In genomic region chr19:14497347-14497921, GRCh38 we compare ENCODE assay signal across 8 cellular contexts. TPM values are rescaled to one million over a fixed set of nuclear protein-coding genes. Genes with fewer than 3 reads are reported as not detected.
A peak's percentile ranks its signal among the peaks of the same experiment; 100 is the strongest.
DNase-seq lines count a peak whose midpoint lies in the region; ATAC-seq, FAIRE-seq and TF ChIP-seq lines count a peak whose summit lies in the region.

No MANE protein-coding gene starts in this region.

- peaks cover 14% of the 10 kb centered on the region for H3K36me3 Mint-ChIP-seq in CD4-positive, alpha-beta T cell (ENCODE audit: low read depth)

- no peak for ATAC-seq in CD4-positive, alpha-beta T cell (ENCODE audit: poor library complexity)

- no peak overlapping the region for H3K4me3 ChIP-seq in esophagus muscularis mucosa

- peaks cover 25 to 50% (median 42%) of the 10 kb centered on the region in 4 donors for H3K4me1 ChIP-seq in esophagus muscularis mucosa

- intact Hi-C loops in CD4-positive, alpha-beta T cell (cut with DNase I, micrococcal nuclease) = loop anchor here in 1 of 2 experiments (10.0 kb wide), 1 partner anchor 187 kb away; no protein-coding TSS in a partner anchor
- intact Hi-C loops in esophagus muscularis mucosa (cut with DNase I) (no loop called here), posterior vena cava (cut with DNase I) (no loop called here)

- H3K27me3 Mint-ChIP-seq in CD4-positive, alpha-beta T cell = no peaks in the 10 kb centered on the region

- H3K9me3 ChIP-seq in CD4-positive, alpha-beta T cell (ENCODE audit: control insufficient read depth, low read length) = no peaks in the 10 kb centered on the region
- H3K9me3 ChIP-seq in esophagus muscularis mucosa = no peaks in the 10 kb centered on the region

- DNase-seq in CD4-positive, alpha-beta T cell = no peak
- DNase-seq in NCI-H69 (lab: John Stamatoyannopoulos, UW) = peak; percentile 51
- DNase-seq in esophagus muscularis mucosa (ENCODE audit: extremely low spot score) = no peak
- DNase-seq in nucleus accumbens (lab: John Stamatoyannopoulos, UW) = peak in 49 of 56 donors; percentile 19 to 79 (median 59)
- no peak for DNase-seq in GM12892 (ENCODE audit: insufficient read length)
- no peak for DNase-seq in SKM-1 treated with dmso at 0.1 percent for 144 hours (lab: John Stamatoyannopoulos, UW; ENCODE audit: unreplicated experiment)
- DNase-seq in NCI-H128 (lab: John Stamatoyannopoulos, UW; ENCODE audit: unreplicated experiment) = no peak
- DNase-seq in posterior vena cava (ENCODE audit: low spot score) = no peak

- no peak overlapping the region for H3K27ac ChIP-seq in CD4-positive, alpha-beta T cell (ENCODE audit: low read depth, low read length)
- peak overlapping the region; percentile 78 to 84 (median 82) for H3K27ac ChIP-seq in esophagus muscularis mucosa (replicated peaks in 1 of 4)

- H3K27ac Mint-ChIP-seq in CD4-positive, alpha-beta T cell = no peak overlapping the region

- 70% methylated on average over 2 of the region's 4 CpGs for WGBS in esophagus muscularis mucosa

- no peak for FAIRE-seq in GM12892 (lab: Jason Lieb, UNC)

- no peak for TF ChIP-seq EP300 in esophagus muscularis mucosa (IDR thresholded peaks at IDR 0.05)

- POLR2A ChIA-PET in CD4-positive, alpha-beta T cell (lab: Charles Lee) = interaction anchor here (1.1 to 6.0 kb wide), 4 partner anchors 8 to 545 kb away, joined by 3 to 70 read pairs (median 28); partner anchors contain the start of genes DCAF15 and DNAJB1

- TF ChIP-seq POLR2A in esophagus muscularis mucosa (IDR thresholded peaks at IDR 0.05; ENCODE audit: low read depth) (no peak), GM12892 (IDR thresholded peaks at IDR 0.05; ENCODE audit: low read depth, low read length) (no peak)

- CTCF ChIA-PET in CD4-positive, alpha-beta T cell (lab: Charles Lee) = interaction anchor here (0.8 to 2.3 kb wide), 3 partner anchors 11 to 54 kb away, joined by 3 to 6 read pairs (median 3); no protein-coding TSS in a partner anchor

- no peaks in the 10 kb centered on the region for H3K9me3 Mint-ChIP-seq in CD4-positive, alpha-beta T cell

- peaks cover 0 to 7% (median 3%) of the 10 kb centered on the region in 4 donors for H3K36me3 ChIP-seq in esophagus muscularis mucosa

- H3K4me1 Mint-ChIP-seq in CD4-positive, alpha-beta T cell (ENCODE audit: low read depth) = peaks cover 41% of the 10 kb centered on the region

- H3K27me3 ChIP-seq in CD4-positive, alpha-beta T cell (ENCODE audit: control insufficient read depth, insufficient read depth, low read length) = no peaks in the 10 kb centered on the region
- no peaks in the 10 kb centered on the region for H3K27me3 ChIP-seq in esophagus muscularis mucosa

- H3K4me3 Mint-ChIP-seq in CD4-positive, alpha-beta T cell = peak overlapping the region; percentile 86

- TF ChIP-seq CTCF in CD4-positive, alpha-beta T cell (IDR thresholded peaks at IDR 0.05) = no peak
- no peak for TF ChIP-seq CTCF in esophagus muscularis mucosa (IDR thresholded peaks at IDR 0.05)

RNA-seq across cellular contexts. Expression of gene GIPC1, which starts 1.5 kb away (rescaled TPM):
- total RNA-seq in CD4-positive, alpha-beta T cell = 10 to 100 TPM; 17.8 to 21.0 TPM
- total RNA-seq in esophagus muscularis mucosa (100 to 1,000 TPM in 3 of 4 donors, 10 to 100 TPM in 1; 88.5 to 138 (median 108) TPM), posterior vena cava (10 to 100 TPM; 43.5 to 46.1 TPM)
- polyA plus RNA-seq in GM12892 (2012; ENCODE audit: missing spikeins) = 7.0 TPM

RNA-seq across cellular contexts. Expression of gene DNAJB1, which starts 20.8 kb away (rescaled TPM):
- total RNA-seq in CD4-positive, alpha-beta T cell = 100 to 1,000 TPM; 666 to 672 TPM
- total RNA-seq in esophagus muscularis mucosa (100 to 1,000 TPM in 1 of 4 donors, 10 to 100 TPM in 3; 50.3 to 102 (median 86.3) TPM), posterior vena cava (10 to 100 TPM; 56.2 to 63.2 TPM)
- 23.8 TPM for polyA plus RNA-seq in GM12892 (2012; ENCODE audit: missing spikeins)

RNA-seq across cellular contexts. Expression of gene PTGER1, which starts 22.3 kb away (rescaled TPM):
- not detected for total RNA-seq in CD4-positive, alpha-beta T cell
- total RNA-seq in esophagus muscularis mucosa (1 to 10 TPM in 2 of 4 donors, under 1 TPM in 1, not detected in 1; 0.80 to 1.8 (median 1.3) TPM), posterior vena cava (1 to 10 TPM in 1 of 2 donors, under 1 TPM in 1; 0.95 to 1.6 TPM)
- not detected for polyA plus RNA-seq in GM12892 (2012; ENCODE audit: missing spikeins)

RNA-seq across cellular contexts. Expression of gene TECR, which starts 32.0 kb away (rescaled TPM):
- total RNA-seq in CD4-positive, alpha-beta T cell = 100 to 1,000 TPM; 217 to 232 TPM
- total RNA-seq in esophagus muscularis mucosa (10 to 100 TPM; 18.7 to 32.7 (median 25.7) TPM), posterior vena cava (10 to 100 TPM; 36.8 to 56.6 TPM)
- 29.1 TPM for polyA plus RNA-seq in GM12892 (2012; ENCODE audit: missing spikeins)

Comparison
In these comparisons a context has a peak if more than half of its experiments do, and no peak if none do; other contexts are left out.
1. DNase-seq: peak in NCI-H69 (single experiment) and nucleus accumbens (49 of 56); none in CD4-positive, alpha-beta T cell (0 of 10), esophagus muscularis mucosa (single experiment), GM12892 (single experiment), SKM-1 treated with dmso at 0.1 percent for 144 hours (single experiment), NCI-H128 (single experiment) and posterior vena cava (single experiment).
2. RNA of gene DNAJB1, which starts 20.8 kb away (total RNA-seq): 666 to 672 TPM in CD4-positive, alpha-beta T cell; 50.3 to 102 TPM in esophagus muscularis mucosa and 56.2 to 63.2 TPM in posterior vena cava; every median in the first group is over 4 times any median in the second.